Comparison of ENCODE assay signal across 9 cellular contexts in genomic region chr15:78177447-78177873, GRCh38. TPM values are rescaled to one million over a fixed set of nuclear protein-coding genes. Genes with fewer than 3 reads are reported as not detected.
DNase-seq lines count a peak whose midpoint lies in the region; ATAC-seq, FAIRE-seq and TF ChIP-seq lines count a peak whose summit lies in the region.
"Had no signal": no experiment of that assay in that cellular context is flagged by ENCODE, and none has a peak within 500 bp of the region (broad histone marks: within the 10 kb centered on the region; RNA-seq: fewer than 3 reads in every experiment).

No MANE protein-coding gene starts in this region.

- H3K27ac Mint-ChIP-seq in activated naive CD4-positive, alpha-beta T cell treated with anti-CD3 and anti-CD28 coated beads for 36 hours = no peak overlapping the region

- intact Hi-C loops in activated naive CD4-positive, alpha-beta T cell treated with anti-CD3 and anti-CD28 coated beads for 36 hours (cut with micrococcal nuclease) = loop anchor here (5.0 kb wide), 1 partner anchor 65 kb away; no protein-coding TSS in a partner anchor
- intact Hi-C loops in left ventricle myocardium inferior (cut with micrococcal nuclease) = loop anchor here (10.0 kb wide), 1 partner anchor 67 kb away; no protein-coding TSS in a partner anchor
- intact Hi-C loops in gastrocnemius medialis (cut with DNase I; ENCODE audit: low total_unique reads) = loop anchor here (1.0 to 5.0 kb wide), 2 partner anchors 45 to 65 kb away; partner anchors contain the start of gene CIB2

- H3K27ac ChIP-seq in left ventricle myocardium inferior (replicated peaks) (no peak overlapping the region), gastrocnemius medialis (no peak overlapping the region)

- H3K9me3 Mint-ChIP-seq in activated naive CD4-positive, alpha-beta T cell treated with anti-CD3 and anti-CD28 coated beads for 36 hours = no peaks in the 10 kb centered on the region

- H3K36me3 ChIP-seq in left ventricle myocardium inferior (peaks cover 8% of the 10 kb centered on the region), gastrocnemius medialis (peaks cover 0 to under 1% of the 10 kb centered on the region in 2 donors)

- TF ChIP-seq POLR2A in gastrocnemius medialis (IDR thresholded peaks at IDR 0.05) = no peak

- FAIRE-seq in frontal cortex (lab: Jason Lieb, UNC) = no peak
- FAIRE-seq: TTC549 had no signal

- CTCF ChIA-PET in activated naive CD4-positive, alpha-beta T cell treated with anti-CD3 and anti-CD28 coated beads for 36 hours (lab: Charles Lee) = interaction anchor here (1.0 to 2.3 kb wide), 7 partner anchors 11 to 63 kb away, joined by 3 to 10 read pairs (median 5); partner anchors contain the start of gene CIB2

- H3K36me3 Mint-ChIP-seq in activated naive CD4-positive, alpha-beta T cell treated with anti-CD3 and anti-CD28 coated beads for 36 hours (ENCODE audit: low read depth) = peaks cover 8% of the 10 kb centered on the region

- H3K4me1 ChIP-seq in left ventricle myocardium inferior = no peaks in the 10 kb centered on the region
- peaks cover 0 to 2% of the 10 kb centered on the region in 2 donors for H3K4me1 ChIP-seq in gastrocnemius medialis

- H3K27me3 Mint-ChIP-seq in activated naive CD4-positive, alpha-beta T cell treated with anti-CD3 and anti-CD28 coated beads for 36 hours (ENCODE audit: low read depth) = no peaks in the 10 kb centered on the region

- TF ChIP-seq CTCF in GM12865 (IDR thresholded peaks at IDR 0.05; ENCODE audit: insufficient read depth, low read depth, low read length, missing control alignments) (peak; percentile 71), left ventricle myocardium inferior (IDR thresholded peaks at IDR 0.05; ENCODE audit: borderline replicate concordance) (peak; percentile 75), gastrocnemius medialis (IDR thresholded peaks at IDR 0.05 in 4 of 5, conservative IDR thresholded peaks at IDR 0.05 in 1 of 5) (peak; percentile 59 to 80 (median 64))

- DNase-seq in GM12865 (ENCODE audit: low read depth) (peak; percentile 53), NAMALWA (ENCODE audit: low spot score) (peak; percentile 71), left ventricle myocardium inferior (peak; percentile 44), gastrocnemius medialis (peak in 1 of 2 donors; percentile 33), frontal cortex (ENCODE audit: low spot score in 2 of 2) (no peak)
- DNase-seq in activated naive CD4-positive, alpha-beta T cell treated with anti-CD3 and anti-CD28 coated beads for 36 hours = peak; percentile 58

- H3K4me3 ChIP-seq in GM12865 (ENCODE audit: low read depth, low read length) = no peak overlapping the region
- H3K4me3 ChIP-seq in left ventricle myocardium inferior = no peak overlapping the region
- H3K4me3 ChIP-seq in gastrocnemius medialis = no peak overlapping the region

- no peak overlapping the region for H3K4me3 Mint-ChIP-seq in activated naive CD4-positive, alpha-beta T cell treated with anti-CD3 and anti-CD28 coated beads for 36 hours

- no peak for ATAC-seq in gastrocnemius medialis
- ATAC-seq in HG02588 (IDR thresholded peaks at IDR 0.05; ENCODE audit: unreplicated experiment) = no peak

- H3K27me3 ChIP-seq in left ventricle myocardium inferior (ENCODE audit: low read depth) (no peaks in the 10 kb centered on the region), gastrocnemius medialis (no peaks in the 10 kb centered on the region)

- H3K4me1 Mint-ChIP-seq in activated naive CD4-positive, alpha-beta T cell treated with anti-CD3 and anti-CD28 coated beads for 36 hours (ENCODE audit: low read depth) = peaks cover 17% of the 10 kb centered on the region

- in situ Hi-C loops in gastrocnemius medialis (cut with MboI; ENCODE audit: low sequenced_read_pairs in 4 of 4) = loop anchor here in 2 of 4 donors (10.0 kb wide), 2 partner anchors 57 to 67 kb away; partner anchors contain the start of gene ACSBG1 (in 1 of the 2)

- H3K9me3 ChIP-seq in left ventricle myocardium inferior (replicated peaks) (no peaks in the 10 kb centered on the region), gastrocnemius medialis (no peaks in the 10 kb centered on the region)

RNA-seq across cellular contexts. Expression of gene IDH3A, which starts 28.3 kb away (rescaled TPM):
- total RNA-seq in activated naive CD4-positive, alpha-beta T cell treated with anti-CD3 and anti-CD28 coated beads for 36 hours = 100 to 1,000 TPM; 117 to 123 TPM
- total RNA-seq in left ventricle myocardium inferior = 465 TPM
- 100 to 1,000 TPM; 133 to 202 (median 168) TPM for total RNA-seq in gastrocnemius medialis
- 46.1 TPM for total RNA-seq in frontal cortex

RNA-seq across cellular contexts. Expression of gene CIB2, which starts 46.2 kb away (rescaled TPM):
- total RNA-seq in activated naive CD4-positive, alpha-beta T cell treated with anti-CD3 and anti-CD28 coated beads for 36 hours = 1 to 10 TPM; 1.9 to 2.1 TPM
- total RNA-seq in left ventricle myocardium inferior (26.1 TPM), gastrocnemius medialis (10 to 100 TPM in 1 of 4 donors, 1 to 10 TPM in 3; 5.6 to 14.4 (median 6.7) TPM), frontal cortex (25.7 TPM)

RNA-seq across cellular contexts. Expression of gene ACSBG1, which starts 56.9 kb away (rescaled TPM):
- not detected for total RNA-seq in activated naive CD4-positive, alpha-beta T cell treated with anti-CD3 and anti-CD28 coated beads for 36 hours
- total RNA-seq in left ventricle myocardium inferior (0.25 TPM), gastrocnemius medialis (1 to 10 TPM in 1 of 4 donors, not detected in 3; 1.9 TPM), frontal cortex (2.9 TPM)
- total RNA-seq: pulmonary artery endothelial cell had no signal

Comparison
In these comparisons a context has a peak if more than half of its experiments do, and no peak if none do; other contexts are left out.
1. DNase-seq: peak in GM12865 (single experiment), NAMALWA (single experiment), activated naive CD4-positive, alpha-beta T cell treated with anti-CD3 and anti-CD28 coated beads for 36 hours (single experiment) and left ventricle myocardium inferior (single experiment); none in frontal cortex (0 of 2).
2. Peak in every context shown above with its lines, with median percentiles within 50 percentile points of each other: CTCF ChIP-seq.